ENCODE assay signal across 9 cellular contexts in the genomic region with DNA sequence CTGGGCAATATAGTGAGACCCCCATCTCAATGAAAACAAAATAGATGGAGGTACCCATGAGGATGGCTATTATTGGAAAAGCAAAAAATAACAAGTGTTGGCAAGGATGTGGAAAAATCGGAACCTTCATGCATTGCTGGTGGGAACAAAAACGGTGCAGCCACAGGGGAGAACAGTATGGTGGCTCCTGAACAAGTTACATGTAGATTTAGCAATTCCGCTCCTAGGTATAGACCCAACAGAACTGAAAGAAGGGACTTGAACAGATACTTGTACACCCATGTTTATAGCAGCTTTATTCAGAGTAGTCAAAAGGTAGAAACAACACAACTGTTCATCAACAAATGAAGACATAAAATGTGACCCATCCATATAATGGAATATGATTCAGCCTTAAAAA.
"Had no signal": no experiment of that assay in that cellular context is flagged by ENCODE, and none has a peak within 500 bp of the region (broad histone marks: within the 10 kb centered on the region; RNA-seq: fewer than 3 reads in every experiment).

No MANE protein-coding gene starts in this region.

- H3K4me1 ChIP-seq: HAP-1 had no signal

- H3K27ac ChIP-seq: GM23248, HL-60 had no signal

- DNase-seq: GM23248, GOT3, H7, KG1 had no signal

- H3K4me3 Mint-ChIP-seq: IgD-negative memory B cell had no signal

- ATAC-seq: HCT116, HepG2 had no signal

- FAIRE-seq: HepG2 had no signal

- H3K9me3 ChIP-seq: HAP-1 had no signal

- H3K9ac ChIP-seq: GM23248 had no signal

- H3K4me1 Mint-ChIP-seq: IgD-negative memory B cell had no signal

- H3K4me3 ChIP-seq: GM23248, HAP-1 had no signal

- H2AFZ ChIP-seq: GM23248 had no signal

- H3K36me3 ChIP-seq: HAP-1 had no signal
